ENCODE assay signal across 8 cellular contexts in genomic region chr17:76710863-76711611, GRCh38. TPM values are rescaled to one million over a fixed set of nuclear protein-coding genes. Genes with fewer than 3 reads are reported as not detected.
DNase-seq lines count a peak whose midpoint lies in the region; ATAC-seq and TF ChIP-seq lines count a peak whose summit lies in the region.

TSS of gene MXRA7 (minus strand) at chr17:76710965. CDS start at chr17:76710946, 19 bp downstream.

- peak within 1 kb of the TSS; percentile 27 for H3K4me2 ChIP-seq in Karpas-422 (ENCODE audit: low read depth, low read length, poor library complexity, severe bottlenecking)

- H2AFZ ChIP-seq in Karpas-422 (ENCODE audit: low read length), result no peak within 1 kb of the TSS

- in situ Hi-C loops in gastrocnemius medialis (cut with MboI; ENCODE audit: low sequenced_read_pairs in 4 of 4), result loop anchor here in 1 of 4 donors (25.0 kb wide), 1 partner anchor 149 kb away; a partner anchor contains a TSS

- H4K20me1 ChIP-seq in Karpas-422 (ENCODE audit: insufficient read depth, low read depth, low read length), result peaks cover 5% of the 10 kb centered on the region; the same call in 1 of the 2 replicates

- peak in 1 of 2 donors; percentile 27 for TF ChIP-seq POLR2A in gastrocnemius medialis (IDR thresholded peaks at IDR 0.05)

- DNase-seq in EH (ENCODE audit: low read depth) (peak; percentile 78), Karpas-422 (peak; percentile 62), WERI-Rb-1 (peak; percentile 92), cardiac fibroblast (ENCODE audit: low read depth in 2 of 2) (peak; percentile 69 to 80), gastrocnemius medialis (peak in 1 of 2 donors; percentile 61), SKM-1 (lab: John Stamatoyannopoulos, UW; ENCODE audit: unreplicated experiment) (no peak)

- H3K79me2 ChIP-seq in Karpas-422 (ENCODE audit: low read length), result no peaks in the 10 kb centered on the region

- no peaks in the 10 kb centered on the region for H3K9me2 ChIP-seq in Karpas-422 (replicated peaks; ENCODE audit: insufficient read depth, low read length)

- H3K9me3 ChIP-seq in Karpas-422 (ENCODE audit: low read length) (no peaks in the 10 kb centered on the region), WERI-Rb-1 (ENCODE audit: severe bottlenecking) (no peaks in the 10 kb centered on the region), iPS-20b (ENCODE audit: insufficient read depth, low read depth, low read length) (no peaks in the 10 kb centered on the region), gastrocnemius medialis (no peaks in the 10 kb centered on the region)

- ATAC-seq in gastrocnemius medialis (peak; percentile 47 to 56), HG03565 (IDR thresholded peaks at IDR 0.05; ENCODE audit: unreplicated experiment) (no peak)

- intact Hi-C loops in gastrocnemius medialis (cut with DNase I; ENCODE audit: low total_unique reads), result no loop called here

- H3K27me3 ChIP-seq in Karpas-422 (ENCODE audit: low read length) (no peaks in the 10 kb centered on the region), WERI-Rb-1 (ENCODE audit: insufficient read depth, low read depth, severe bottlenecking) (no peaks in the 10 kb centered on the region), iPS-20b (ENCODE audit: insufficient read depth, low read length) (peaks cover 23% of the 10 kb centered on the region), gastrocnemius medialis (no peaks in the 10 kb centered on the region)

- H3K4me1 ChIP-seq in Karpas-422 (ENCODE audit: low read length) (peaks cover 3% of the 10 kb centered on the region; the same call in 1 of the 2 replicates), iPS-20b (ENCODE audit: insufficient read depth, low read length) (peaks cover 24% of the 10 kb centered on the region), gastrocnemius medialis (peaks cover 46 to 54% of the 10 kb centered on the region in 2 donors)

- no peak within 1 kb of the TSS for H3K4me3 ChIP-seq in Karpas-422 (ENCODE audit: low read length)
- peak within 1 kb of the TSS; percentile 67 for H3K4me3 ChIP-seq in WERI-Rb-1 (ENCODE audit: low read depth, low read length)
- H3K4me3 ChIP-seq in cardiac fibroblast (replicated peaks in 1 of 2; ENCODE audit: low read depth in 2 of 2, low read length in 2 of 2), result peak within 1 kb of the TSS; percentile 70 to 75
- peak within 1 kb of the TSS; percentile 73 for H3K4me3 ChIP-seq in iPS-20b (ENCODE audit: low read length)
- peak within 1 kb of the TSS; percentile 57 to 72 (median 69) for H3K4me3 ChIP-seq in gastrocnemius medialis

- H3K9ac ChIP-seq in Karpas-422 (ENCODE audit: low read length) (no peak within 1 kb of the TSS), iPS-20b (ENCODE audit: low read depth, low read length) (peak within 1 kb of the TSS; percentile 62; the same call in 1 of the 2 replicates)

- H3K27ac ChIP-seq in Karpas-422 (ENCODE audit: low read length) (no peak within 1 kb of the TSS), WERI-Rb-1 (peak within 1 kb of the TSS; percentile 91), iPS-20b (ENCODE audit: low read length) (no peak within 1 kb of the TSS), gastrocnemius medialis (peak within 1 kb of the TSS; percentile 87 to 95 (median 88))

- H3K36me3 ChIP-seq in Karpas-422 (ENCODE audit: insufficient read depth, low read length) (0 out of 2 replicates have a peak, but pooled peaks cover 3% of the 10 kb centered on the region), WERI-Rb-1 (peaks cover 38% of the 10 kb centered on the region), iPS-20b (ENCODE audit: insufficient read depth, low read depth, low read length) (peaks cover 12% of the 10 kb centered on the region; the same call in 1 of the 2 replicates), gastrocnemius medialis (peaks cover 0 to 20% of the 10 kb centered on the region in 2 donors)

- no peak for TF ChIP-seq CTCF in WERI-Rb-1 (IDR thresholded peaks at IDR 0.05; ENCODE audit: low read depth, low read length)
- TF ChIP-seq CTCF in cardiac fibroblast (IDR thresholded peaks at IDR 0.05; ENCODE audit: low read depth, low read length), result no peak
- no peak for TF ChIP-seq CTCF in gastrocnemius medialis (IDR thresholded peaks at IDR 0.05 in 4 of 5, conservative IDR thresholded peaks at IDR 0.05 in 1 of 5)

RNA-seq across cellular contexts. Expression of gene MXRA7, which starts in this region (rescaled TPM):
- total RNA-seq in Karpas-422 (2014; rRNA removed; shearing (Covaris generic); ENCODE audit: low replicate concordance), result 0.45 TPM in 1 of 2 replicates, not detected in the other
- total RNA-seq in gastrocnemius medialis, result 10 to 100 TPM; 24.3 to 43.0 (median 30.6) TPM

Comparison
In these comparisons a context has a peak if more than half of its experiments do, and no peak if none do; other contexts are left out.
1. RNA of gene MXRA7 (total RNA-seq): 24.3 to 43.0 TPM in gastrocnemius medialis; 0.45 TPM in Karpas-422; every median in the first group is over 10 times any median in the second.
2. Peak in DNase-seq and H3K4me2 ChIP-seq in Karpas-422; RNA of the gene not detected or under 1 TPM.
3. H3K27ac ChIP-seq: peak in WERI-Rb-1 (single experiment) and gastrocnemius medialis (4 of 4); none in Karpas-422 (single experiment) and iPS-20b (single experiment).